In the genomic region with DNA sequence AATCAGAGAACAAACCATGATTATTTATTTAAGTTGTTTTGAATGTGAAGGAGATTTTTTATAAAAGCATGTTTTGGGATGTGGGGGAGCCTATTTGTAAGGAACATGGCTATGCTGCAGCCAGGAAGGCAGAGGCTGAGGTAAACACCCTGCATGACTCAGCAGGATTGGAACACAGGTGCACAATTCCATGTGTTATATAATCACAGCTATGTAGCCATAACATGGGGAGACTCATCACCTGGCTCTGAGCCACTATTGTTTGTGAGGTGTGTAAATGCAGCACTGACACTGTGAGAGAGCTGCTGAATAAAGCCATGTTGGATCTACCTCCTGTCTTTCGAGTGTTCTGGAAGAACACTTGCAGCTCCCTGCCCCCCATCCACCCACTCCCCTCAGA, we compare ENCODE assay signal across 23 cellular contexts.
A peak's percentile ranks its signal among the peaks of the same experiment; 100 is the strongest.
DNase-seq lines count a peak whose midpoint lies in the region; ATAC-seq, FAIRE-seq and TF ChIP-seq lines count a peak whose summit lies in the region.
"Had no signal": no experiment of that assay in that cellular context is flagged by ENCODE, and none has a peak within 500 bp of the region (broad histone marks: within the 10 kb centered on the region; RNA-seq: fewer than 3 reads in every experiment).

No MANE protein-coding gene starts in this region.

- no peak for TF ChIP-seq POLR2A in gastrocnemius medialis (IDR thresholded peaks at IDR 0.05)

- no peaks in the 10 kb centered on the region for H3K27me3 ChIP-seq in foreskin keratinocyte
- no peaks in the 10 kb centered on the region for H3K27me3 ChIP-seq in gastrocnemius medialis
- H3K27me3 ChIP-seq: BE2C, body of pancreas, gastroesophageal sphincter, pancreas had no signal

- peak overlapping the region; percentile 33 for H3K27ac ChIP-seq in foreskin keratinocyte
- H3K27ac ChIP-seq in coronary artery, result no peak overlapping the region
- no peak overlapping the region for H3K27ac ChIP-seq in gastrocnemius medialis
- H3K27ac ChIP-seq: body of pancreas, gastroesophageal sphincter, pancreas had no signal

- intact Hi-C loops in gastrocnemius medialis (cut with DNase I; ENCODE audit: low total_unique reads), result no loop called here

- ATAC-seq in foreskin keratinocyte, result peak; percentile 99
- ATAC-seq in HG03565 (IDR thresholded peaks at IDR 0.05; ENCODE audit: unreplicated experiment), result no peak
- no peak for ATAC-seq in gastrocnemius medialis
- ATAC-seq: body of pancreas; gastroesophageal sphincter; GM12878; HCT116; pancreas; stimulated activated naive CD8-positive, alpha-beta T cell treated with anti-CD3 and anti-CD28 coated beads, Interleukin-15, Interleukin-2, amounts not matched to agents 100 U/mL and 50 U/mL, for 24 hours had no signal

- FAIRE-seq in HTR-8/SVneo (lab: Jason Lieb, UNC), result peak; percentile 28
- FAIRE-seq: colon, GM12878, pancreas, TTC549 had no signal

- H3K4me3 ChIP-seq in coronary artery (no peak overlapping the region), gastrocnemius medialis (no peak overlapping the region)
- H3K4me3 ChIP-seq: body of pancreas, gastroesophageal sphincter, GM12878, pancreas had no signal

- H3K4me1 ChIP-seq in foreskin keratinocyte (peaks cover 11% of the 10 kb centered on the region), gastrocnemius medialis (no peaks in the 10 kb centered on the region)
- H3K4me1 ChIP-seq: BE2C, body of pancreas, gastroesophageal sphincter, pancreas had no signal

- DNase-seq in Daoy (ENCODE audit: low read depth) (peak; percentile 43), HTR-8/SVneo (ENCODE audit: insufficient read length, low spot score) (no peak), RPMI8226 (peak; percentile 87), foreskin keratinocyte (peak; percentile 80 to 90), coronary artery (ENCODE audit: low spot score) (no peak), gastrocnemius medialis (no peak)
- DNase-seq: activated CD4-positive, alpha-beta T cell treated with anti-CD3 and anti-CD28 coated beads for 48 hours; BE2C; body of pancreas; GF-D8; natural killer cell; NCI-H2029 treated with DMSO at 0.1 percent for 48 hours; NK-92 treated with Interleukin-12 subunit alpha and Interleukin-12 subunit beta, amount 100 ng/mL, for 24 hours; pancreas; stimulated activated naive CD8-positive, alpha-beta T cell treated with anti-CD3 and anti-CD28 coated beads, Interleukin-15, Interleukin-2, amounts not matched to agents 100 U/mL and 50 U/mL, for 24 hours; SW 1271; trophoblast cell had no signal

- H3K36me3 ChIP-seq in gastrocnemius medialis, result no peaks in the 10 kb centered on the region
- H3K36me3 ChIP-seq: BE2C, gastroesophageal sphincter, pancreas had no signal

- in situ Hi-C loops in gastrocnemius medialis (cut with MboI; ENCODE audit: low sequenced_read_pairs in 4 of 4), result no loop called here

- H3K9me3 ChIP-seq in gastrocnemius medialis, result no peaks in the 10 kb centered on the region
- H3K9me3 ChIP-seq: BE2C, body of pancreas, gastroesophageal sphincter, pancreas had no signal

- no peak for TF ChIP-seq CTCF in foreskin keratinocyte (conservative IDR thresholded peaks at IDR 0.05)
- TF ChIP-seq CTCF in coronary artery (IDR thresholded peaks at IDR 0.05), result no peak
- no peak for TF ChIP-seq CTCF in gastrocnemius medialis (IDR thresholded peaks at IDR 0.05 in 4 of 5, conservative IDR thresholded peaks at IDR 0.05 in 1 of 5)

Comparison
In these comparisons a context has a peak if more than half of its experiments do, and no peak if none do; other contexts are left out.
1. DNase-seq: peak in Daoy (single experiment), RPMI8226 (single experiment) and foreskin keratinocyte (2 of 2); none in HTR-8/SVneo (single experiment), coronary artery (single experiment) and gastrocnemius medialis (0 of 2).